Comparison of ENCODE assay signal across 28 cellular contexts in the genomic region with DNA sequence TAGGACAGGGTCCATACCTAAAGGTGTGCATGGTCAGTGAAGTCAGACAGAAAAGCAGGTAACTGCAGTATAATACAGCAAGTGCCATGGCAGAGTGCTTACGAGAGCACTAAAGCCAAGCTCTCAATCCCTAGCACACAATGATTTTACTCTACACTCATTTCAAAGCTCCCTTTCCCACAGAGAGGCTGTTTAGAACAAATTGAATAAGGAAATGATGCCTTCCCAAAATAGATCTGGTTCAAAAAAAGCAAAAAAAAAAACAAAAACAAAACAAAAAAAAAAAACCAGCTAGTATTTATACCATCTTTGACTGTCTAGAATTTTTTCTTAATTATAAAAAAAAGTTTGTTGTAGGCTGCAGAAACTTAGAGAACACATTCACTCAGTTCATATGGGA.
"Had no signal": no experiment of that assay in that cellular context is flagged by ENCODE, and none has a peak within 500 bp of the region (broad histone marks: within the 10 kb centered on the region; RNA-seq: fewer than 3 reads in every experiment).

No MANE protein-coding gene starts in this region.

- H3K27me3 ChIP-seq: adrenal gland, body of pancreas, dorsolateral prefrontal cortex, esophagus muscularis mucosa, foreskin keratinocyte, gastrocnemius medialis, heart left ventricle had no signal

- H3K9me3 ChIP-seq: adrenal gland, body of pancreas, esophagus muscularis mucosa, gastrocnemius medialis, heart left ventricle had no signal

- DNase-seq: activated B cell treated with CpG ODN at 0.5 μM for 24 hours; activated CD4-positive, alpha-beta T cell treated with anti-CD3 and anti-CD28 coated beads for 48 hours; activated CD4-positive, alpha-beta T cell treated with anti-CD3 and anti-CD28 coated beads, Interleukin-2, amount 50 U/mL, for 1 hour; activated CD4-positive, alpha-beta T cell treated with anti-CD3 and anti-CD28 coated beads, Interleukin-2, amount 50 U/mL, for 48 hours; activated CD8-positive, alpha-beta memory T cell treated with anti-CD3 and anti-CD28 coated beads for 24 hours; activated CD8-positive, alpha-beta T cell treated with anti-CD3 and anti-CD28 coated beads for 36 hours; activated effector memory CD4-positive, alpha-beta T cell treated with anti-CD3 and anti-CD28 coated beads, Interleukin-2, amount 50 U/mL, for 16 hours; activated naive CD4-positive, alpha-beta T cell treated with anti-CD3 and anti-CD28 coated beads for 36 hours; activated naive CD8-positive, alpha-beta T cell treated with anti-CD3 and anti-CD28 coated beads for 36 hours; activated naive CD8-positive, alpha-beta T cell treated with anti-CD3 and anti-CD28 coated beads, Interleukin-2, amount 50 U/mL, for 24 hours; activated T-cell treated with anti-CD3 and anti-CD28 coated beads, Interleukin-2, amount 50 U/mL, for 1 hour; activated T-cell treated with anti-CD3 and anti-CD28 coated beads, Interleukin-2, amount 50 U/mL, for 48 hours; adrenal gland; amygdala; aorta; body of pancreas; central memory CD4-positive, alpha-beta T cell; effector memory CD4-positive, alpha-beta T cell; erythroblast; gastrocnemius medialis; glutamatergic neuron; heart left ventricle; T-helper 2 cell had no signal

- H3K4me3 ChIP-seq: adrenal gland, body of pancreas, coronary artery, dorsolateral prefrontal cortex, esophagus muscularis mucosa, gastrocnemius medialis, heart left ventricle had no signal

- H3K27ac ChIP-seq: adrenal gland, body of pancreas, coronary artery, foreskin keratinocyte, gastrocnemius medialis, heart left ventricle had no signal

- ATAC-seq: activated CD4-positive, CD25-positive, alpha-beta regulatory T cell treated with anti-CD3 and anti-CD28 coated beads, Interleukin-2, amount 50 U/mL, for 24 hours; activated CD8-positive, alpha-beta T cell treated with anti-CD3 and anti-CD28 coated beads for 36 hours; activated naive CD8-positive, alpha-beta T cell treated with anti-CD3 and anti-CD28 coated beads, Interleukin-2, amount 50 U/mL, for 24 hours; body of pancreas; gastrocnemius medialis had no signal
